8 cellular contexts compared by ENCODE assay signal in the genomic region with DNA sequence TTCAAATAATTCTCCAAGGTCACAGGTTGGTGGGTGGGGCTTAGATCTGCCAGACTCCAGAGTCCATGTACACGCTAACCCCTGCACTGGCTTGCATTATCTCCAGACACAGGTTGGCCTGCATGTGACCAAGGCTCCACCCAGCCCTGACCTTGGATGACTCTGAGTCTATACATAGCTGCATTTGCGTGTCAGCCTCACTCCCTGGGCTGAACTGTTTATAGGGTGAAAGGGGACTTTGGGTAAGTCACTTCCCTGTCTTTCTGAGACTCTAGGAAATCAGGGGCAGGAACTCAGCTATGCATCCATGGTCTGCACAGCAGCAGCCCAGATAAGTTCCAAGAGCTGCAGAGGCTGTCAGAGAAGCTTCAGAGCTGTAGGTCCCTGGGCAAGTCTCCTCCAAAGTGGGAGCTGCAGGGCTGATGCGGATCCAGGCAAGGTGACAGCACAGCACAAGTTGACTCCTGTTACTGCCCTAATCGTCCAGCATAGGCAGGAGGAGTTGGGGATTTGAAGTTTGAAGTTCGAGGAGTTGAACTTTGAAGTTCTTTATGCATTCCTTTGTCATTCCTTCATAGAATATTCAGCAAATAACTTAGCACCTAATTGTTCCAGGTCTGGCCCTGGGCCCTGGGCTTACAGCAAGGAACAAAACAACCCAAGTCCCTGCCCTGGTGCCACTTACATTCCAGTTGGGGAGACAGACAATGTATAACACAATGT. TPM values are rescaled to one million over a fixed set of nuclear protein-coding genes. Genes with fewer than 3 reads are reported as not detected.
DNase-seq lines count a peak whose midpoint lies in the region; ATAC-seq, FAIRE-seq and TF ChIP-seq lines count a peak whose summit lies in the region.

No MANE protein-coding gene starts in this region.

- H3K27ac Mint-ChIP-seq in HFFc6: peak overlapping the region; percentile 68

- H3K27ac ChIP-seq in OCI-LY1 (ENCODE audit: low read depth, low read length, poor library complexity, severe bottlenecking) (peak overlapping the region; percentile 84), endothelial cell of umbilical vein (ENCODE audit: insufficient read depth, low read depth, low read length) (peak overlapping the region; percentile 21), rectal smooth muscle tissue (ENCODE audit: low read depth, low read length) (peak overlapping the region; percentile 16)

- TF ChIP-seq CTCF in GM06990 (IDR thresholded peaks at IDR 0.05; ENCODE audit: insufficient read depth, low read length, poor library complexity, severe bottlenecking) (no peak), HFFc6 (IDR thresholded peaks at IDR 0.05) (no peak), OCI-LY1 (IDR thresholded peaks at IDR 0.05; ENCODE audit: low read length) (no peak), endothelial cell of umbilical vein (IDR thresholded peaks at IDR 0.05; ENCODE audit: extremely low read depth in 1 of 2, insufficient read depth in 1 of 2, low read depth in 1 of 2, low read length in 2 of 2) (no peak)

- peaks cover 82% of the 10 kb centered on the region for H3K4me1 Mint-ChIP-seq in HFFc6 (ENCODE audit: low read depth)

- BruUV-seq in endothelial cell of umbilical vein (replicated peaks; lab: Mats Ljungman, UMichigan): no TSS peak

- H3K4me2 ChIP-seq in OCI-LY1 (ENCODE audit: low read length) (0 out of 2 replicates have a peak overlapping the region, but pooled peaks have one; percentile 8), endothelial cell of umbilical vein (ENCODE audit: insufficient read depth, low read length) (no peak overlapping the region)

- H3K9me3 ChIP-seq in OCI-LY1 (ENCODE audit: low read length) (no peaks in the 10 kb centered on the region), endothelial cell of umbilical vein (replicated peaks; ENCODE audit: control insufficient read depth, insufficient read depth, low read length) (no peaks in the 10 kb centered on the region)

- H3K9me3 Mint-ChIP-seq in HFFc6: no peaks in the 10 kb centered on the region

- H3K36me3 ChIP-seq in GM06990 (ENCODE audit: control insufficient read depth, insufficient read depth, low read length): peaks cover 5% of the 10 kb centered on the region; the same call in 1 of the 2 replicates
- H3K36me3 ChIP-seq in OCI-LY1 (ENCODE audit: insufficient read depth, low read length): no peaks in the 10 kb centered on the region
- no peaks in the 10 kb centered on the region for H3K36me3 ChIP-seq in endothelial cell of umbilical vein (ENCODE audit: control insufficient read depth in 2 of 2, extremely low read depth in 1 of 2, insufficient read depth in 2 of 2, low read length in 2 of 2)
- peaks cover 13% of the 10 kb centered on the region for H3K36me3 ChIP-seq in rectal smooth muscle tissue (ENCODE audit: control insufficient read depth, insufficient read depth, low read length)

- H3K9me1 ChIP-seq in endothelial cell of umbilical vein (replicated peaks; ENCODE audit: control insufficient read depth, extremely low read depth, insufficient read depth, low read length): no peaks in the 10 kb centered on the region

- no peaks in the 10 kb centered on the region for H3K27me3 Mint-ChIP-seq in HFFc6 (ENCODE audit: insufficient read depth)

- no peaks in the 10 kb centered on the region for H3K79me2 ChIP-seq in OCI-LY1 (ENCODE audit: insufficient read depth, low read length)
- no peaks in the 10 kb centered on the region for H3K79me2 ChIP-seq in endothelial cell of umbilical vein (ENCODE audit: control insufficient read depth, insufficient read depth, low read length)

- H2AFZ ChIP-seq in OCI-LY1 (ENCODE audit: low read length) (no peak overlapping the region), endothelial cell of umbilical vein (ENCODE audit: low read depth, low read length) (no peak overlapping the region)

- H3K4me3 ChIP-seq in GM06990 (replicated peaks; ENCODE audit: low read depth, low read length) (no peak overlapping the region), OCI-LY1 (ENCODE audit: low read depth, low read length, poor library complexity, severe bottlenecking) (no peak overlapping the region), endothelial cell of umbilical vein (replicated peaks in 1 of 3; ENCODE audit: insufficient read depth in 1 of 3, low read depth in 1 of 3, low read length in 3 of 3) (no peak overlapping the region), rectal smooth muscle tissue (ENCODE audit: low read length) (no peak overlapping the region)

- H3F3A ChIP-seq in OCI-LY1 (ENCODE audit: insufficient read depth, low read length): no peaks in the 10 kb centered on the region

- intact Hi-C loops in endothelial cell of umbilical vein (cut with micrococcal nuclease): no loop called here

- no peak for ATAC-seq in activated CD4-positive, CD25-positive, alpha-beta regulatory T cell treated with anti-CD3 and anti-CD28 coated beads, Interleukin-2, amount 50 U/mL, for 24 hours
- ATAC-seq in stimulated activated naive CD8-positive, alpha-beta T cell treated with anti-CD3 and anti-CD28 coated beads, Interleukin-15, Interleukin-2, amounts not matched to agents 100 U/mL and 50 U/mL, for 24 hours: no peak

- H3K4me1 ChIP-seq in OCI-LY1 (ENCODE audit: insufficient read depth, low read length, severe bottlenecking) (peaks cover 81% of the 10 kb centered on the region), endothelial cell of umbilical vein (ENCODE audit: control insufficient read depth, extremely low read depth, insufficient read depth, low read length) (peaks cover 52% of the 10 kb centered on the region), rectal smooth muscle tissue (ENCODE audit: control insufficient read depth, insufficient read depth, low read length) (peaks cover 66% of the 10 kb centered on the region)

- DNase-seq in GM06990 (ENCODE audit: extremely low read depth, insufficient read length) (peak; percentile 33), HFFc6 (peak; percentile 43), endothelial cell of umbilical vein (ENCODE audit: low read depth, low spot score) (peak; percentile 45)
- no peak for DNase-seq in stimulated activated CD4-positive, alpha-beta T cell treated with anti-CD3 and anti-CD28 coated beads, Interleukin-4, amount 100 ng/mL, for 4 hours
- no peak for DNase-seq in stimulated activated naive CD8-positive, alpha-beta T cell treated with anti-CD3 and anti-CD28 coated beads, Interleukin-15, Interleukin-2, amounts not matched to agents 100 U/mL and 50 U/mL, for 24 hours

- CTCF ChIA-PET in endothelial cell of umbilical vein (lab: Charles Lee): interaction anchor here (1.4 to 1.8 kb wide), 3 partner anchors 67 to 292 kb away, joined by 3 to 11 read pairs (median 11); partner anchors contain the start of gene IRF1

- H3K9me2 ChIP-seq in OCI-LY1 (ENCODE audit: low read depth, low read length): no peaks in the 10 kb centered on the region

- H3K27me3 ChIP-seq in GM06990 (replicated peaks; ENCODE audit: control insufficient read depth, insufficient read depth, low read length): no peaks in the 10 kb centered on the region
- no peaks in the 10 kb centered on the region for H3K27me3 ChIP-seq in OCI-LY1 (ENCODE audit: insufficient read depth, low read length)
- no peaks in the 10 kb centered on the region for H3K27me3 ChIP-seq in endothelial cell of umbilical vein (ENCODE audit: control insufficient read depth in 2 of 2, insufficient read depth in 2 of 2, low read length in 2 of 2)
- no peaks in the 10 kb centered on the region for H3K27me3 ChIP-seq in rectal smooth muscle tissue (ENCODE audit: control insufficient read depth, insufficient read depth, low read length)

- H3K9ac ChIP-seq in OCI-LY1 (ENCODE audit: low read length) (peak overlapping the region; percentile 18; the same call in 1 of the 2 replicates), endothelial cell of umbilical vein (replicated peaks; ENCODE audit: extremely low read depth, insufficient read depth, low read length) (no peak overlapping the region), rectal smooth muscle tissue (ENCODE audit: low read length) (no peak overlapping the region)

- TF ChIP-seq POLR2A in endothelial cell of umbilical vein (IDR thresholded peaks at IDR 0.05; ENCODE audit: low read depth, low read length): no peak

- peak; percentile 48 for FAIRE-seq in endothelial cell of umbilical vein (lab: Jason Lieb, UNC)

- dilution Hi-C loops in endothelial cell of umbilical vein (cut with MboI; ENCODE audit: extremely low pct_ligation_motif_present, low sequenced_read_pairs): no loop called here

- peaks cover 4% of the 10 kb centered on the region; the same call in 1 of the 2 replicates for H3K36me3 Mint-ChIP-seq in HFFc6 (ENCODE audit: low read depth)

- POLR2A ChIA-PET in endothelial cell of umbilical vein (lab: Charles Lee): interaction anchor here (1.3 kb wide), 1 partner anchor 67 kb away, joined by 4 read pairs; the partner anchor contains the start of gene IRF1

- H3K4me3 Mint-ChIP-seq in HFFc6: peak overlapping the region; percentile 9; the same call in 1 of the 2 replicates

- H4K20me1 ChIP-seq in OCI-LY1 (ENCODE audit: insufficient read depth, low read length) (no peaks in the 10 kb centered on the region), endothelial cell of umbilical vein (replicated peaks; ENCODE audit: control insufficient read depth, extremely low read depth, insufficient read depth, low read length) (no peaks in the 10 kb centered on the region)

TF ChIP-seq in endothelial cell of umbilical vein, 7 proteins besides CTCF, POLR2A, EP300 and RAD21:
- TF ChIP-seq, protein P1, sequence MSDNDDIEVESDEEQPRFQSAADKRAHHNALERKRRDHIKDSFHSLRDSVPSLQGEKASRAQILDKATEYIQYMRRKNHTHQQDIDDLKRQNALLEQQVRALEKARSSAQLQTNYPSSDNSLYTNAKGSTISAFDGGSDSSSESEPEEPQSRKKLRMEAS (IDR thresholded peaks at IDR 0.05; ENCODE audit: insufficient read depth, insufficient read length): no peak
- TF ChIP-seq JUN (IDR thresholded peaks at IDR 0.05; ENCODE audit: borderline replicate concordance, insufficient read depth, insufficient read length, low read depth) (no peak), FOS (IDR thresholded peaks at IDR 0.05; ENCODE audit: borderline replicate concordance, insufficient read depth, low read length) (no peak)

RNA-seq across cellular contexts. Expression of gene SLC22A5, which starts 53.4 kb away (rescaled TPM):
- total RNA-seq in HFFc6 (2021; fragmentation: NEBNext Ultra II Directional; extraction: Animal tissue kit (Norgen Biotek cat#: 25700)): 1 to 10 TPM; 3.8 to 5.6 (median 4.9) TPM
- 3.6 and 3.8 TPM in 2 replicates for total RNA-seq in endothelial cell of umbilical vein
- 9.3 and 10.1 TPM in 2 replicates for polyA plus RNA-seq in endothelial cell of umbilical vein
- polyA plus RNA-seq in endothelial cell of umbilical vein (2011; cell fraction: cytosol; rRNA removed): 5.3 and 5.4 TPM in 2 replicates
- polyA plus RNA-seq in endothelial cell of umbilical vein (2011; cell fraction: nucleus; rRNA removed): 10.4 and 10.8 TPM in 2 replicates
- polyA plus RNA-seq in endothelial cell of umbilical vein (2012): 2.2 and 3.6 TPM in 2 replicates
- 19.7 and 21.4 TPM in 2 replicates for polyA minus RNA-seq in endothelial cell of umbilical vein
- polyA minus RNA-seq in endothelial cell of umbilical vein (2011; cell fraction: cytosol; rRNA and poly(A)+ RNA removed): 27.1 TPM
- polyA minus RNA-seq in endothelial cell of umbilical vein (2011; cell fraction: nucleus; rRNA and poly(A)+ RNA removed): 5.4 and 6.3 TPM in 2 replicates

Comparison
In these comparisons a context has a peak if more than half of its experiments do, and no peak if none do; other contexts are left out.
1. DNase-seq: peak in GM06990 (single experiment), HFFc6 (single experiment) and endothelial cell of umbilical vein (single experiment); none in stimulated activated CD4-positive, alpha-beta T cell treated with anti-CD3 and anti-CD28 coated beads, Interleukin-4, amount 100 ng/mL, for 4 hours (0 of 2) and stimulated activated naive CD8-positive, alpha-beta T cell treated with anti-CD3 and anti-CD28 coated beads, Interleukin-15, Interleukin-2, amounts not matched to agents 100 U/mL and 50 U/mL, for 24 hours (single experiment).
2. H3K27ac ChIP-seq: peak in every context shown above with its lines; median percentile 84 in OCI-LY1; 21 in endothelial cell of umbilical vein; 16 in rectal smooth muscle tissue.